Comparison of ENCODE assay signal across 2 cellular contexts in genomic region chr17:16214190-16215001, GRCh38.
TF ChIP-seq lines count a peak whose summit lies in the region.

No MANE protein-coding gene starts in this region.

TF ChIP-seq in A549, 52 proteins besides CTCF, POLR2A, EP300 and RAD21 (continued from another document):
- TF ChIP-seq TFCP2L1 (CRISPR knock-in tag; IDR thresholded peaks at IDR 0.05) (0 out of 2 replicates have a peak, but pooled peaks have one; percentile 17), CEBPB (IDR thresholded peaks at IDR 0.05) (peak in 1 of 2 experiments; percentile 9; a peak in 1 of 4 replicates), HOXB13 (CRISPR knock-in tag; IDR thresholded peaks at IDR 0.05; ENCODE audit: low read depth) (no peak)

TF ChIP-seq in endothelial cell of umbilical vein, 7 proteins besides CTCF, POLR2A, EP300 and RAD21 (continued from another document):
- TF ChIP-seq FOS (IDR thresholded peaks at IDR 0.05; ENCODE audit: borderline replicate concordance, insufficient read depth, low read length): no peak
- TF ChIP-seq POLR2AphosphoS5 (IDR thresholded peaks at IDR 0.05; ENCODE audit: insufficient read depth, low read depth, low read length): no peak
